In the genomic region with DNA sequence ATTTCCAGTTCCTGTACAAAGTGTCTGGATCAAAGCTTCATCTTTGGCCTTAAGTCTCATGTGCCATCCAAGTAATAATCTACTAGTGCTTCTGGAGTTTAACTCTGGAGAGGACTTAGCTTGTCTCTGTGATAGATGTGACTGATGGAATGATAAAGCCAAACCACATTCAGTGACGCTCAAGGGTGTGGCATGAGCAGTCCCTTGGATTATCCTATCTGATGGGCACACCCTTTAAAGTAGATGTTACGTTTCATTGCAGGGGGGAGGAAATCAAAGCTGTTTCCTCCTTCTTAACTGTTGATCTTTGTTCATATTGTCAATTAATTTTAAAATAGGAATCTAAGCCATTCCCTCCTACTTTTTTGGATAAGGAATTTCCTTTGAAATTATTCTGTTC, we compare ENCODE assay signal across 1 cellular context.
A peak's percentile ranks its signal among the peaks of the same experiment; 100 is the strongest.
TF ChIP-seq lines count a peak whose summit lies in the region.

No MANE protein-coding gene starts in this region.

TF ChIP-seq in K562, 482 proteins besides CTCF, POLR2A, EP300 and RAD21:
- TF ChIP-seq ATF6 (CRISPR knock-in tag; IDR thresholded peaks at IDR 0.05) (no peak), SIN3B (IDR thresholded peaks at IDR 0.05; ENCODE audit: low read depth) (no peak), VEZF1 (CRISPR knock-in tag; IDR thresholded peaks at IDR 0.05) (peak; percentile 85; the same call in 1 of the 2 replicates), ERF (CRISPR knock-in tag; IDR thresholded peaks at IDR 0.05) (no peak), CREM (IDR thresholded peaks at IDR 0.05; ENCODE audit: low read depth) (peak; percentile 34; the same call in 1 of the 2 replicates), PRMT5 (CRISPR knock-in tag; IDR thresholded peaks at IDR 0.05) (no peak), ZNF707 (CRISPR knock-in tag; conservative IDR thresholded peaks at IDR 0.05) (no peak), MEIS2 (IDR thresholded peaks at IDR 0.05; ENCODE audit: partially characterized antibody) (peak; percentile 61), FOXP1 (CRISPR knock-in tag; IDR thresholded peaks at IDR 0.05) (no peak), KLF16 (IDR thresholded peaks at IDR 0.05) (no peak), STAG1 (CRISPR knock-in tag; IDR thresholded peaks at IDR 0.05; ENCODE audit: borderline replicate concordance) (no peak), SAFB2 (IDR thresholded peaks at IDR 0.05; ENCODE audit: borderline replicate concordance, low read depth, low read length, severe bottlenecking) (no peak)
- TF ChIP-seq, protein P1, sequence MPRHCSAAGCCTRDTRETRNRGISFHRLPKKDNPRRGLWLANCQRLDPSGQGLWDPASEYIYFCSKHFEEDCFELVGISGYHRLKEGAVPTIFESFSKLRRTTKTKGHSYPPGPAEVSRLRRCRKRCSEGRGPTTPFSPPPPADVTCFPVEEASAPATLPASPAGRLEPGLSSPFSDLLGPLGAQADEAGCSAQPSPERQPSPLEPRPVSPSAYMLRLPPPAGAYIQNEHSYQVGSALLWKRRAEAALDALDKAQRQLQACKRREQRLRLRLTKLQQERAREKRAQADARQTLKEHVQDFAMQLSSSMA (CRISPR knock-in tag; IDR thresholded peaks at IDR 0.05), result no peak
